In the genomic region with DNA sequence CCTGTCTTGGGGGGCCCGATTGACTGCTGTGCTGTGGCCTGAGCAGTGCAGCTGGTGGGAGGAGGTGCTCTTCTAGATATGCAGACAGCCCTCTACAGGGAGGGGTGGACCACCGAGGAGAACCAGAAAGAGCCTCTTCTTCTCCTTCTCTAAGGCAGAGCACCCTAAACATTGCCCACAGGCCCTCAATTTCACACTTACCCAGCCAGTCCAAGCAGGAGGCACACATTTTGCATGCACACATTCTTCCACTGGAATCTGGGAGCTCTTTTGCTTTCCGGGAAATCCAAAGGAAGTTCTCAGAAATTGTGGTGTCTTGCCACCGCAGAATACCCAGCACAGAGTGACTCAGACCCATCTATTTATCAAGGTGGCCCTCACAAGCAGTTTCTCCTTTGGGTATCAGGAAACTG, we compare ENCODE assay signal across 15 cellular contexts. TPM values are rescaled to one million over a fixed set of nuclear protein-coding genes. Genes with fewer than 3 reads are reported as not detected.
A peak's percentile ranks its signal among the peaks of the same experiment; 100 is the strongest.
DNase-seq lines count a peak whose midpoint lies in the region; ATAC-seq, FAIRE-seq and TF ChIP-seq lines count a peak whose summit lies in the region.
"Had no signal": no experiment of that assay in that cellular context is flagged by ENCODE, and none has a peak within 500 bp of the region (broad histone marks: within the 10 kb centered on the region; RNA-seq: fewer than 3 reads in every experiment).

No MANE protein-coding gene starts in this region.

- ATAC-seq in activated naive CD8-positive, alpha-beta T cell treated with anti-CD3 and anti-CD28 coated beads, Interleukin-2, amount 50 U/mL, for 24 hours: peak; percentile 45
- no peak for ATAC-seq in HepG2
- no peak for ATAC-seq in body of pancreas

- intact Hi-C loops in HepG2 (cut with micrococcal nuclease; ENCODE audit: unreplicated experiment): loop anchor here (5.0 kb wide), 1 partner anchor 42 kb away; no protein-coding TSS in a partner anchor
- intact Hi-C loops in body of pancreas (cut with DNase I): no loop called here

- no peak overlapping the region for H3K4me3 Mint-ChIP-seq in activated naive CD8-positive, alpha-beta T cell treated with anti-CD3 and anti-CD28 coated beads, Interleukin-2, amount 50 U/mL, for 24 hours
- H3K4me3 Mint-ChIP-seq: central memory CD8-positive, alpha-beta T cell; memory B cell had no signal

- H3K27me3 ChIP-seq in DOHH2 (ENCODE audit: control insufficient read depth, low read length) (no peaks in the 10 kb centered on the region), HepG2 (ENCODE audit: control insufficient read depth in 1 of 2, insufficient read depth in 2 of 2, low read length in 2 of 2) (no peaks in the 10 kb centered on the region), body of pancreas (no peaks in the 10 kb centered on the region)
- H3K27me3 ChIP-seq: BLaER1 treated with 17β-estradiol and CSF1 and Interleukin-3, amounts not matched to agents 10 nM and 100 nM; MG63 had no signal

- WGBS in HepG2 (ENCODE audit: low lambda C conversion rate): 100% methylated on average over 2 of the region's 4 CpGs
- WGBS in body of pancreas, 2 donors: 65 to 77% methylated on average over 3 to 4 of the region's 4 CpGs

- TF ChIP-seq CTCF in DOHH2 (IDR thresholded peaks at IDR 0.05; ENCODE audit: low read depth, low read length, poor library complexity, severe bottlenecking) (no peak), HepG2 (CRISPR knock-in tag; IDR thresholded peaks at IDR 0.05) (no peak), body of pancreas (IDR thresholded peaks at IDR 0.05) (no peak)

- no peak overlapping the region for H3K4me3 ChIP-seq in DOHH2 (ENCODE audit: low read length)
- no peak overlapping the region for H3K4me3 ChIP-seq in HepG2 (replicated peaks in 1 of 3; ENCODE audit: insufficient read depth in 1 of 3, low read depth in 2 of 3, low read length in 3 of 3)
- no peak overlapping the region for H3K4me3 ChIP-seq in body of pancreas
- H3K4me3 ChIP-seq: BLaER1 treated with 17β-estradiol and CSF1 and Interleukin-3, amounts not matched to agents 10 nM and 100 nM; MG63 had no signal

- CTCF ChIA-PET in HepG2 (lab: Yijun Ruan, JAX; ENCODE audit: low intra/inter-chr PET ratio, low total read pairs): no interaction called here

- H3K79me2 ChIP-seq in DOHH2 (ENCODE audit: control insufficient read depth, low read length) (peaks cover 86% of the 10 kb centered on the region), HepG2 (ENCODE audit: insufficient read depth, low read length) (no peaks in the 10 kb centered on the region)

- in situ Hi-C loops in KBM-7 (cut with MboI; ENCODE audit: low pct_unique_long_range_greater_than_20kb, low sequenced_read_pairs): no loop called here
- in situ Hi-C loops in HepG2 (cut with HindIII; ENCODE audit: extremely low pct_ligation_motif_present, low pct_unique_long_range_greater_than_20kb): no loop called here

- no peaks in the 10 kb centered on the region for H3K9me2 ChIP-seq in DOHH2 (replicated peaks; ENCODE audit: control insufficient read depth, low read length)

- no peak overlapping the region for H3K9ac ChIP-seq in HepG2 (ENCODE audit: insufficient read depth, low read depth, low read length)
- H3K9ac ChIP-seq: BLaER1 treated with 17β-estradiol and CSF1 and Interleukin-3, amounts not matched to agents 10 nM and 100 nM had no signal

- no peak overlapping the region for H3K27ac Mint-ChIP-seq in activated naive CD8-positive, alpha-beta T cell treated with anti-CD3 and anti-CD28 coated beads, Interleukin-2, amount 50 U/mL, for 24 hours
- H3K27ac Mint-ChIP-seq: memory B cell had no signal

- H3F3A ChIP-seq in DOHH2 (ENCODE audit: control insufficient read depth, insufficient read depth): peaks cover 9% of the 10 kb centered on the region; the same call in 1 of the 2 replicates

- no peak for TF ChIP-seq EP300 in HepG2 (IDR thresholded peaks at IDR 0.05; ENCODE audit: low read depth in 2 of 2, low read length in 2 of 2)
- no peak for TF ChIP-seq EP300 in HepG2 (CRISPR knock-in tag; IDR thresholded peaks at IDR 0.05; ENCODE audit: borderline replicate concordance)

- TF ChIP-seq POLR2A in HepG2 (IDR thresholded peaks at IDR 0.05; ENCODE audit: insufficient read depth in 1 of 2, low read depth in 2 of 2, low read length in 2 of 2) (no peak), body of pancreas (IDR thresholded peaks at IDR 0.05) (no peak)

- DNase-seq in KBM-7 (peak; percentile 77), renal cortical epithelial cell (ENCODE audit: low read depth) (peak; percentile 15), HepG2 (ENCODE audit: low spot score) (no peak), body of pancreas (no peak)
- DNase-seq in activated naive CD8-positive, alpha-beta T cell treated with anti-CD3 and anti-CD28 coated beads, Interleukin-2, amount 50 U/mL, for 24 hours: no peak
- no peak for DNase-seq in activated CD4-positive, alpha-beta T cell treated with anti-CD3 and anti-CD28 coated beads, Interleukin-2, amount 50 U/mL, for 4 hours
- DNase-seq: DMS79, MG63, NCI-H2171, occipital lobe had no signal

- 0 out of 2 replicates have a peak, but pooled peaks cover 4% of the 10 kb centered on the region for H4K20me1 ChIP-seq in DOHH2 (ENCODE audit: control insufficient read depth, insufficient read depth, low read depth, low read length)
- no peaks in the 10 kb centered on the region for H4K20me1 ChIP-seq in HepG2 (ENCODE audit: insufficient read depth, low read length)

- H3K27ac ChIP-seq in DOHH2 (ENCODE audit: low read depth, low read length) (peak overlapping the region; percentile 12; the same call in 1 of the 2 replicates), HepG2 (ENCODE audit: extremely low read length, insufficient read depth, low read length) (no peak overlapping the region), body of pancreas (no peak overlapping the region)

- POLR2A ChIA-PET in HepG2 (lab: Yijun Ruan, JAX): no interaction called here

- no peak for TF ChIP-seq RAD21 in HepG2 (CRISPR knock-in tag; IDR thresholded peaks at IDR 0.05)

- FAIRE-seq in HepG2 (lab: Jason Lieb, UNC): no peak

- H3K36me3 ChIP-seq in DOHH2 (ENCODE audit: control insufficient read depth, low read length): peaks cover 76% of the 10 kb centered on the region
- peaks cover 10 to 12% of the 10 kb centered on the region in 2 experiments; a peak in 4 of 5 replicates for H3K36me3 ChIP-seq in HepG2 (replicated peaks in 1 of 2; ENCODE audit: control insufficient read depth in 1 of 2, insufficient read depth in 2 of 2, low read length in 2 of 2)
- H3K36me3 ChIP-seq in body of pancreas (replicated peaks in 1 of 2; ENCODE audit: insufficient read depth in 1 of 2, low read depth in 2 of 2): no peaks in the 10 kb centered on the region
- H3K36me3 ChIP-seq: MG63 had no signal

- no peaks in the 10 kb centered on the region for H3K36me3 Mint-ChIP-seq in activated naive CD8-positive, alpha-beta T cell treated with anti-CD3 and anti-CD28 coated beads, Interleukin-2, amount 50 U/mL, for 24 hours (ENCODE audit: low read depth)
- H3K36me3 Mint-ChIP-seq: activated naive CD4-positive, alpha-beta T cell treated with anti-CD3 and anti-CD28 coated beads, Interleukin-2, amount 50 U/mL, for 72 hours; memory B cell had no signal

- H3K9me3 ChIP-seq in DOHH2 (ENCODE audit: control insufficient read depth, insufficient read depth, low read length) (no peaks in the 10 kb centered on the region), HepG2 (ENCODE audit: low read length) (no peaks in the 10 kb centered on the region), body of pancreas (no peaks in the 10 kb centered on the region)
- H3K9me3 ChIP-seq: MG63 had no signal

- no peaks in the 10 kb centered on the region for H3K27me3 Mint-ChIP-seq in activated naive CD8-positive, alpha-beta T cell treated with anti-CD3 and anti-CD28 coated beads, Interleukin-2, amount 50 U/mL, for 24 hours
- H3K27me3 Mint-ChIP-seq: central memory CD8-positive, alpha-beta T cell had no signal

- BruUV-seq in HepG2 (replicated peaks; lab: Mats Ljungman, UMichigan): no TSS peak

- H3K4me1 Mint-ChIP-seq in activated naive CD8-positive, alpha-beta T cell treated with anti-CD3 and anti-CD28 coated beads, Interleukin-2, amount 50 U/mL, for 24 hours: peaks cover 16% of the 10 kb centered on the region
- H3K4me1 Mint-ChIP-seq: central memory CD8-positive, alpha-beta T cell; memory B cell had no signal

- H3K4me1 ChIP-seq in DOHH2 (ENCODE audit: control insufficient read depth, low read length) (peaks cover 74% of the 10 kb centered on the region), HepG2 (ENCODE audit: insufficient read depth, low read length) (peaks cover 43% of the 10 kb centered on the region), body of pancreas (peaks cover 26% of the 10 kb centered on the region)

- no peak overlapping the region for H2AFZ ChIP-seq in HepG2 (ENCODE audit: low read length)

- no peak overlapping the region for H3K4me2 ChIP-seq in DOHH2 (ENCODE audit: low read length)
- H3K4me2 ChIP-seq in HepG2 (ENCODE audit: low read depth, low read length): no peak overlapping the region

- H3K9me3 Mint-ChIP-seq in activated naive CD8-positive, alpha-beta T cell treated with anti-CD3 and anti-CD28 coated beads, Interleukin-2, amount 50 U/mL, for 24 hours: no peaks in the 10 kb centered on the region
- H3K9me3 Mint-ChIP-seq: activated naive CD4-positive, alpha-beta T cell treated with anti-CD3 and anti-CD28 coated beads, Interleukin-2, amount 50 U/mL, for 72 hours; central memory CD8-positive, alpha-beta T cell; memory B cell had no signal

RNA-seq across cellular contexts. Expression of a gene that starts 45.8 kb away (rescaled TPM):
- 3.6 and 3.7 TPM in 2 replicates for total RNA-seq in renal cortical epithelial cell
- total RNA-seq in HepG2 (2016; rRNA removed; fragmentation: Illumina TruSeq; extraction: Trizol): 10.0 and 10.1 TPM in 2 replicates
- total RNA-seq in HepG2 (2016; cell fraction: cytosol; rRNA removed; fragmentation: Illumina TruSeq; extraction: Trizol; ENCODE audit: low read depth): 2.6 and 4.1 TPM in 2 replicates
- total RNA-seq in HepG2 (2016; cell fraction: insoluble cytoplasmic fraction; rRNA removed; fragmentation: Illumina TruSeq; extraction: Trizol): 6.6 and 8.8 TPM in 2 replicates
- total RNA-seq in HepG2 (2016; cell fraction: membrane; rRNA removed; fragmentation: Illumina TruSeq; extraction: Trizol): 4.1 and 4.5 TPM in 2 replicates
- 8.1 and 10.7 TPM in 2 replicates for total RNA-seq in HepG2 (2016; cell fraction: nucleus; rRNA removed; fragmentation: Illumina TruSeq; extraction: Trizol)
- 16.4 and 18.4 TPM in 2 replicates for polyA plus RNA-seq in HepG2 (2011; rRNA removed)
- polyA plus RNA-seq in HepG2 (2011; cell fraction: cytosol; rRNA removed): 13.7 and 15.2 TPM in 2 replicates
- polyA plus RNA-seq in HepG2 (2011; cell fraction: nucleus; rRNA removed): 36.9 and 55.6 TPM in 2 replicates
- 17.7 and 30.3 TPM in 2 replicates for polyA plus RNA-seq in HepG2 (2012)
- 1.3 and 1.6 TPM in 2 replicates for polyA plus RNA-seq in HepG2 (2016; cell fraction: cytosol; fragmentation: Illumina TruSeq; extraction: Trizol; ENCODE audit: low read depth)
- polyA plus RNA-seq in HepG2 (2016; cell fraction: insoluble cytoplasmic fraction; fragmentation: Illumina TruSeq; extraction: Trizol; ENCODE audit: low read depth): 9.2 and 12.3 TPM in 2 replicates
- polyA plus RNA-seq in HepG2 (2016; cell fraction: membrane; fragmentation: Illumina TruSeq; extraction: Trizol; ENCODE audit: low read depth): 2.9 and 3.7 TPM in 2 replicates
- polyA plus RNA-seq in HepG2 (2016; cell fraction: nucleus; fragmentation: Illumina TruSeq; extraction: Trizol; ENCODE audit: insufficient read depth, low read depth): 36.8 and 40.3 TPM in 2 replicates
- 1.7 and 22.0 TPM in 2 replicates for polyA minus RNA-seq in HepG2 (2011; rRNA and poly(A)+ RNA removed; ENCODE audit: low replicate concordance)
- polyA minus RNA-seq in HepG2 (2011; cell fraction: cytosol; rRNA and poly(A)+ RNA removed): 6.0 and 8.7 TPM in 2 replicates
- polyA minus RNA-seq in HepG2 (2011; cell fraction: nucleus; rRNA and poly(A)+ RNA removed): 31.8 and 34.1 TPM in 2 replicates
- total RNA-seq in body of pancreas: 10 to 100 TPM; 13.5 to 24.1 TPM

Comparison
In these comparisons a context has a peak if more than half of its experiments do, and no peak if none do; other contexts are left out.
1. DNase-seq: peak in KBM-7 (single experiment) and renal cortical epithelial cell (single experiment); none in activated naive CD8-positive, alpha-beta T cell treated with anti-CD3 and anti-CD28 coated beads, Interleukin-2, amount 50 U/mL, for 24 hours (single experiment), HepG2 (single experiment), body of pancreas (0 of 4) and activated CD4-positive, alpha-beta T cell treated with anti-CD3 and anti-CD28 coated beads, Interleukin-2, amount 50 U/mL, for 4 hours (0 of 2).